In genomic region chr19:37519890-37520289, GRCh38 we compare ENCODE assay signal across 1 cellular context.
TF ChIP-seq lines count a peak whose summit lies in the region.

No MANE protein-coding gene starts in this region.

TF ChIP-seq in HepG2, 621 proteins besides CTCF, POLR2A, EP300 and RAD21:
- TF ChIP-seq ZNF839 (CRISPR knock-in tag; IDR thresholded peaks at IDR 0.05; ENCODE audit: borderline replicate concordance) (no peak), HOXA7 (CRISPR knock-in tag; IDR thresholded peaks at IDR 0.05) (no peak), SETDB1 (CRISPR knock-in tag; IDR thresholded peaks at IDR 0.05; ENCODE audit: borderline replicate concordance) (0 out of 2 replicates have a peak, but pooled peaks have one; percentile 14), ATF7-NPFF (CRISPR knock-in tag; IDR thresholded peaks at IDR 0.05; ENCODE audit: low read depth) (no peak), FOSL2 (CRISPR knock-in tag; IDR thresholded peaks at IDR 0.05) (peak; percentile 28; the same call in 1 of the 2 replicates)
